22 cellular contexts compared by ENCODE assay signal in genomic region chr5:38640012-38640395, GRCh38.
DNase-seq lines count a peak whose midpoint lies in the region; ATAC-seq and TF ChIP-seq lines count a peak whose summit lies in the region.
"Had no signal": no experiment of that assay in that cellular context is flagged by ENCODE, and none has a peak within 500 bp of the region (broad histone marks: within the 10 kb centered on the region; RNA-seq: fewer than 3 reads in every experiment).

No MANE protein-coding gene starts in this region.

- intact Hi-C loops in body of pancreas (cut with DNase I), result no loop called here

- no peak for TF ChIP-seq CTCF in body of pancreas (IDR thresholded peaks at IDR 0.05)
- no peak for TF ChIP-seq CTCF in foreskin fibroblast (IDR thresholded peaks at IDR 0.05; ENCODE audit: low read depth, low read length)
- no peak for TF ChIP-seq CTCF in type B pancreatic cell (conservative IDR thresholded peaks at IDR 0.05)

- peaks cover 24% of the 10 kb centered on the region for H3K4me1 Mint-ChIP-seq in type B pancreatic cell (ENCODE audit: unreplicated experiment)
- H3K4me1 Mint-ChIP-seq: activated naive CD8-positive, alpha-beta T cell treated with anti-CD3 and anti-CD28 coated beads for 36 hours; stimulated activated effector memory CD8-positive, alpha-beta T cell treated with anti-CD3 and anti-CD28 coated beads, Interleukin-12 subunit alpha, Interleukin-12 subunit beta, amount 100 ng/mL, for 72 hours had no signal

- H3K4me3 Mint-ChIP-seq in type B pancreatic cell, result peak overlapping the region; percentile 0
- H3K4me3 Mint-ChIP-seq: activated naive CD8-positive, alpha-beta T cell treated with anti-CD3 and anti-CD28 coated beads for 36 hours; activated T-cell treated with anti-CD3 and anti-CD28 coated beads, Interleukin-2, amount 50 U/mL, for 72 hours; stimulated activated effector memory CD8-positive, alpha-beta T cell treated with anti-CD3 and anti-CD28 coated beads, Interleukin-12 subunit alpha, Interleukin-12 subunit beta, amount 100 ng/mL, for 72 hours had no signal

- no peak for TF ChIP-seq POLR2A in body of pancreas (IDR thresholded peaks at IDR 0.05)

- no peaks in the 10 kb centered on the region for H3K27me3 Mint-ChIP-seq in type B pancreatic cell

- H3K4me3 ChIP-seq in body of pancreas, result no peak overlapping the region
- no peak overlapping the region for H3K4me3 ChIP-seq in foreskin fibroblast (ENCODE audit: low read depth in 1 of 2, low read length in 2 of 2)
- H3K4me3 ChIP-seq: esophagus squamous epithelium, tibial nerve had no signal

- WGBS in body of pancreas, 2 donors, result 0 to 13% methylated on average over 2 of the region's 2 CpGs

- no peaks in the 10 kb centered on the region for H3K36me3 ChIP-seq in body of pancreas (replicated peaks in 1 of 2; ENCODE audit: insufficient read depth in 1 of 2, low read depth in 2 of 2)
- H3K36me3 ChIP-seq: esophagus squamous epithelium, tibial nerve had no signal

- no peaks in the 10 kb centered on the region for H3K9me3 ChIP-seq in body of pancreas
- H3K9me3 ChIP-seq: esophagus squamous epithelium, tibial nerve had no signal

- H3K27ac ChIP-seq in body of pancreas, result peak overlapping the region; percentile 3 to 67 (median 30)
- H3K27ac ChIP-seq: esophagus squamous epithelium, tibial nerve had no signal

- peak; percentile 1 for ATAC-seq in body of pancreas
- ATAC-seq: activated CD4-positive, CD25-positive, alpha-beta regulatory T cell treated with anti-CD3 and anti-CD28 coated beads, Interleukin-2, amount 50 U/mL, for 24 hours; activated T-cell treated with anti-CD3 and anti-CD28 coated beads, Interleukin-2, amount 50 U/mL, for 72 hours; stimulated activated effector memory CD8-positive, alpha-beta T cell treated with anti-CD3 and anti-CD28 coated beads, Interleukin-12 subunit alpha, Interleukin-12 subunit beta, amount 100 ng/mL, for 72 hours had no signal

- H3K4me1 ChIP-seq in body of pancreas, result peaks cover 69% of the 10 kb centered on the region
- H3K4me1 ChIP-seq: esophagus squamous epithelium had no signal

- H3K9me3 Mint-ChIP-seq in type B pancreatic cell, result peaks cover 10% of the 10 kb centered on the region
- H3K9me3 Mint-ChIP-seq: activated naive CD8-positive, alpha-beta T cell treated with anti-CD3 and anti-CD28 coated beads for 36 hours; stimulated activated effector memory CD8-positive, alpha-beta T cell treated with anti-CD3 and anti-CD28 coated beads, Interleukin-12 subunit alpha, Interleukin-12 subunit beta, amount 100 ng/mL, for 72 hours had no signal

- DNase-seq in NCI-H2196 (lab: John Stamatoyannopoulos, UW; ENCODE audit: unreplicated experiment) (peak; percentile 31), NCI-H2196 treated with DMSO at 0.1 percent for 48 hours (lab: John Stamatoyannopoulos, UW; ENCODE audit: unreplicated experiment) (no peak), body of pancreas (no peak), foreskin fibroblast (peak; percentile 12 to 35), type B pancreatic cell (ENCODE audit: extremely low spot score, unreplicated experiment) (no peak), germinal center (ENCODE audit: low spot score) (no peak), NCI-H1048 (lab: John Stamatoyannopoulos, UW) (no peak), hippocampal formation (lab: John Stamatoyannopoulos, UW) (no peak)
- DNase-seq: activated CD8-positive, alpha-beta memory T cell treated with anti-CD3 and anti-CD28 coated beads for 24 hours; activated naive CD8-positive, alpha-beta T cell treated with anti-CD3 and anti-CD28 coated beads for 36 hours; activated T-cell treated with anti-CD3 and anti-CD28 coated beads, Interleukin-2, amount 50 U/mL, for 72 hours; C1 segment of cervical spinal cord; esophagus squamous epithelium; left cardiac atrium; midbrain; NCI-H187 treated with DMSO at 0.1 percent for 48 hours; NCI-H748 treated with DMSO at 0.1 percent for 48 hours; retina; stimulated activated CD4-positive, alpha-beta T cell treated with anti-CD3 and anti-CD28 coated beads, Interleukin-15, amount 100 ng/mL, for 24 hours had no signal

- peaks cover 3% of the 10 kb centered on the region for H3K36me3 Mint-ChIP-seq in type B pancreatic cell
- H3K36me3 Mint-ChIP-seq: activated naive CD8-positive, alpha-beta T cell treated with anti-CD3 and anti-CD28 coated beads for 36 hours; stimulated activated effector memory CD8-positive, alpha-beta T cell treated with anti-CD3 and anti-CD28 coated beads, Interleukin-12 subunit alpha, Interleukin-12 subunit beta, amount 100 ng/mL, for 72 hours had no signal

- H3K27ac Mint-ChIP-seq in type B pancreatic cell, result peak overlapping the region; percentile 22
- H3K27ac Mint-ChIP-seq: activated naive CD8-positive, alpha-beta T cell treated with anti-CD3 and anti-CD28 coated beads for 36 hours; activated T-cell treated with anti-CD3 and anti-CD28 coated beads, Interleukin-2, amount 50 U/mL, for 72 hours; stimulated activated effector memory CD8-positive, alpha-beta T cell treated with anti-CD3 and anti-CD28 coated beads, Interleukin-12 subunit alpha, Interleukin-12 subunit beta, amount 100 ng/mL, for 72 hours had no signal

- H3K27me3 ChIP-seq in body of pancreas, result no peaks in the 10 kb centered on the region
- H3K27me3 ChIP-seq: esophagus squamous epithelium, tibial nerve had no signal

Comparison
In these comparisons a context has a peak if more than half of its experiments do, and no peak if none do; other contexts are left out.
1. DNase-seq: peak in NCI-H2196 (single experiment) and foreskin fibroblast (2 of 2); none in NCI-H2196 treated with DMSO at 0.1 percent for 48 hours (single experiment), body of pancreas (0 of 4), type B pancreatic cell (single experiment), germinal center (single experiment), NCI-H1048 (single experiment) and hippocampal formation (0 of 2).